8 cellular contexts compared by ENCODE assay signal in genomic region chr17:78342438-78343098, GRCh38. TPM values are rescaled to one million over a fixed set of nuclear protein-coding genes. Genes with fewer than 3 reads are reported as not detected.
A peak's percentile ranks its signal among the peaks of the same experiment; 100 is the strongest.
DNase-seq lines count a peak whose midpoint lies in the region; ATAC-seq and TF ChIP-seq lines count a peak whose summit lies in the region.

No MANE protein-coding gene starts in this region.

- TF ChIP-seq CTCF in BJ (IDR thresholded peaks at IDR 0.05; ENCODE audit: insufficient read depth, low read depth, low read length): no peak
- no peak for TF ChIP-seq CTCF in liver (IDR thresholded peaks at IDR 0.05; ENCODE audit: low read depth, low read length, missing input control)
- no peak for TF ChIP-seq CTCF in tibial nerve (IDR thresholded peaks at IDR 0.05)

- peak overlapping the region in 1 of 2 donors; percentile 25 for H3K9ac ChIP-seq in liver (ENCODE audit: low read depth in 1 of 2, low read length in 2 of 2)

- TF ChIP-seq POLR2A in tibial nerve (IDR thresholded peaks at IDR 0.05): no peak

- peak in 1 of 2 donors; percentile 57 for TF ChIP-seq EP300 in tibial nerve (IDR thresholded peaks at IDR 0.05)

- H3K4me1 ChIP-seq in liver (ENCODE audit: control insufficient read depth in 4 of 4, insufficient read depth in 4 of 4, low read length in 3 of 4) (peaks cover 2 to 23% (median 15%) of the 10 kb centered on the region in 4 donors), tibial nerve (peaks cover 5 to 65% (median 32%) of the 10 kb centered on the region in 4 donors)

- POLR2A ChIA-PET in BJ (lab: Charles Lee): interaction anchor here (0.6 to 0.7 kb wide), 2 partner anchors 23 to 1121 kb away, joined by 4 to 16 read pairs; no protein-coding TSS in a partner anchor

- peak overlapping the region; percentile 44 for H3K4me3 ChIP-seq in BJ (ENCODE audit: low read depth, low read length)
- peak overlapping the region in 1 of 3 donors; percentile 58 for H3K4me3 ChIP-seq in liver (ENCODE audit: low read depth in 1 of 3, low read length in 3 of 3)
- peak overlapping the region; percentile 21 to 49 (median 36) for H3K4me3 ChIP-seq in tibial nerve

- peak overlapping the region; percentile 83 for H3K27ac ChIP-seq in caudate nucleus (ENCODE audit: low read depth, low read length)
- H3K27ac ChIP-seq in liver (ENCODE audit: low read depth in 1 of 2, low read length in 2 of 2): peak overlapping the region; percentile 61 to 81
- peak overlapping the region; percentile 78 to 98 (median 88) for H3K27ac ChIP-seq in tibial nerve

- no peaks in the 10 kb centered on the region for H3K9me3 ChIP-seq in liver (ENCODE audit: control insufficient read depth in 4 of 4, low read length in 3 of 4)
- H3K9me3 ChIP-seq in tibial nerve: no peaks in the 10 kb centered on the region

- ATAC-seq in GM18868 (IDR thresholded peaks at IDR 0.05; ENCODE audit: unreplicated experiment): no peak

- H3K27me3 ChIP-seq in BJ (ENCODE audit: control insufficient read depth, insufficient read depth, low read length) (no peaks in the 10 kb centered on the region), liver (ENCODE audit: control insufficient read depth in 4 of 4, insufficient read depth in 4 of 4, low read length in 3 of 4) (no peaks in the 10 kb centered on the region), tibial nerve (no peaks in the 10 kb centered on the region)

- DNase-seq in BJ (ENCODE audit: low read depth) (peak; percentile 79), MV-4-11 (lab: John Stamatoyannopoulos, UW) (peak; percentile 78), caudate nucleus (lab: John Stamatoyannopoulos, UW) (peak in 11 of 61 donors; percentile 10 to 75 (median 45)), tibial nerve (ENCODE audit: low spot score in 2 of 2) (peak in 1 of 2 donors; percentile 66), OCI-M1 (lab: John Stamatoyannopoulos, UW) (no peak), NCI-H1417 (lab: John Stamatoyannopoulos, UW) (no peak)

- WGBS in liver: 68% methylated on average over 26 of the region's 26 CpGs
- WGBS in tibial nerve, 2 donors: 24 to 35% methylated on average over 21 to 23 of the region's 26 CpGs

- CTCF ChIA-PET in BJ (lab: Yijun Ruan, JAX): interaction anchor here (1.1 to 1.9 kb wide), 4 partner anchors 9 to 92 kb away, joined by 3 to 9 read pairs (median 4); no protein-coding TSS in a partner anchor

- TF ChIP-seq RAD21 in liver (IDR thresholded peaks at IDR 0.05): no peak

- H3K36me3 ChIP-seq in BJ (ENCODE audit: control insufficient read depth, insufficient read depth, low read length) (peaks cover 2% of the 10 kb centered on the region; the same call in 1 of the 2 replicates), liver (ENCODE audit: control insufficient read depth in 4 of 4, insufficient read depth in 3 of 4, low read depth in 1 of 4, low read length in 3 of 4) (no peaks in the 10 kb centered on the region), tibial nerve (no peaks in the 10 kb centered on the region)

TF ChIP-seq in liver, 16 proteins besides CTCF, POLR2A, EP300 and RAD21:
- TF ChIP-seq GABPA (IDR thresholded peaks at IDR 0.05 in 1 of 2, conservative IDR thresholded peaks at IDR 0.05 in 1 of 2): no peak
- no peak for TF ChIP-seq SP1 (IDR thresholded peaks at IDR 0.05)
- TF ChIP-seq FOXA2 (IDR thresholded peaks at IDR 0.05): no peak
- TF ChIP-seq TAF1 (conservative IDR thresholded peaks at IDR 0.05): no peak
- no peak for TF ChIP-seq MAX (IDR thresholded peaks at IDR 0.05)

RNA-seq across cellular contexts. Expression of gene SOCS3, which starts 17.3 kb away (rescaled TPM):
- polyA plus RNA-seq in BJ (2011; rRNA removed) (18.9 and 26.4 TPM in 2 replicates), liver (10 to 100 TPM; 12.2 to 20.5 TPM)
- polyA minus RNA-seq in BJ (2011; rRNA and poly(A)+ RNA removed): 27.6 and 39.0 TPM in 2 replicates
- total RNA-seq in liver (10 to 100 TPM; 16.1 to 48.0 TPM), tibial nerve (10 to 100 TPM; 23.7 to 76.5 (median 59.7) TPM)

RNA-seq across cellular contexts. Expression of gene PGS1, which starts 35.9 kb away (rescaled TPM):
- polyA plus RNA-seq in BJ (2011; rRNA removed): 26.7 and 37.7 TPM in 2 replicates
- polyA minus RNA-seq in BJ (2011; rRNA and poly(A)+ RNA removed): 30.8 and 33.3 TPM in 2 replicates
- 10 to 100 TPM; 13.5 to 24.1 TPM for total RNA-seq in liver
- polyA plus RNA-seq in liver: 10 to 100 TPM in 1 of 2 donors, 1 to 10 TPM in 1; 8.1 to 10.9 TPM
- total RNA-seq in tibial nerve: 100 to 1,000 TPM in 1 of 4 donors, 10 to 100 TPM in 3; 41.9 to 105 (median 53.2) TPM

Comparison
In these comparisons a context has a peak if more than half of its experiments do, and no peak if none do; other contexts are left out.
1. DNase-seq: peak in BJ (single experiment) and MV-4-11 (single experiment); none in OCI-M1 (single experiment) and NCI-H1417 (0 of 3).
2. Peak in every context shown above with its lines, with median percentiles within 50 percentile points of each other: H3K27ac ChIP-seq.